22 cellular contexts compared by ENCODE assay signal in genomic region chr3:52506266-52506966, GRCh38. TPM values are rescaled to one million over a fixed set of nuclear protein-coding genes. Genes with fewer than 3 reads are reported as not detected.
DNase-seq lines count a peak whose midpoint lies in the region.
"Had no signal": no experiment of that assay in that cellular context is flagged by ENCODE, and none has a peak within 500 bp of the region (broad histone marks: within the 10 kb centered on the region; RNA-seq: fewer than 3 reads in every experiment).

No MANE protein-coding gene starts in this region.

- no peak overlapping the region for H2AFZ ChIP-seq in neuronal stem cell (ENCODE audit: low read length)

- peak overlapping the region; percentile 95 for H2BK12ac ChIP-seq in neuronal stem cell (ENCODE audit: low read length)

- WGBS in neuronal stem cell (ENCODE audit: extremely low coverage in 2 of 2, insufficient read length in 2 of 2, insufficient replicate concordance in 1 of 2), 2 donors, result no CpG with 5 or more reads among the region's 27 CpGs

- H3K4me2 ChIP-seq in neuronal stem cell (ENCODE audit: insufficient read depth, low read length, poor library complexity, severe bottlenecking), result no peak overlapping the region

- peak overlapping the region; percentile 94 for H2BK15ac ChIP-seq in neuronal stem cell (ENCODE audit: low read length)

- H3K4me1 ChIP-seq in neuronal stem cell (ENCODE audit: control insufficient read depth in 2 of 2, insufficient read depth in 1 of 2, low read depth in 1 of 2, low read length in 2 of 2), result peaks cover 0 to 17% of the 10 kb centered on the region in 2 donors
- H3K4me1 ChIP-seq: Caco-2 had no signal

- peaks cover 2% of the 10 kb centered on the region for H3K79me1 ChIP-seq in neuronal stem cell (ENCODE audit: low read depth, low read length)

- peaks cover 0 to 35% (median 0%) of the 10 kb centered on the region in 3 experiments for H3K27me3 ChIP-seq in neuronal stem cell (ENCODE audit: control insufficient read depth in 3 of 3, insufficient read depth in 3 of 3, low read depth in 1 of 3, low read length in 3 of 3)
- H3K27me3 ChIP-seq: BLaER1 treated with 17β-estradiol and CSF1 and Interleukin-3, amounts not matched to agents 10 nM and 100 nM; SJSA1 had no signal

- CTCF ChIA-PET in activated naive CD4-positive, alpha-beta T cell treated with anti-CD3 and anti-CD28 coated beads for 36 hours (lab: Charles Lee), result interaction anchor here (0.6 kb wide), 1 partner anchor 46 kb away, joined by 4 read pairs; no protein-coding TSS in a partner anchor

- no peaks in the 10 kb centered on the region for H3K4me1 Mint-ChIP-seq in activated naive CD4-positive, alpha-beta T cell treated with anti-CD3 and anti-CD28 coated beads for 36 hours (ENCODE audit: low read depth)
- H3K4me1 Mint-ChIP-seq: CD4-positive, alpha-beta memory T cell had no signal

- intact Hi-C loops in activated naive CD4-positive, alpha-beta T cell treated with anti-CD3 and anti-CD28 coated beads for 36 hours (cut with micrococcal nuclease), result no loop called here

- H3K18ac ChIP-seq in neuronal stem cell (ENCODE audit: low read length), result peak overlapping the region; percentile 59

- H3K9me3 ChIP-seq in neuronal stem cell (replicated peaks in 1 of 2; ENCODE audit: control insufficient read depth in 2 of 2, insufficient read depth in 1 of 2, low read depth in 1 of 2, low read length in 2 of 2), result no peaks in the 10 kb centered on the region
- H3K9me3 ChIP-seq: BLaER1 treated with 17β-estradiol and CSF1 and Interleukin-3, amounts not matched to agents 10 nM and 100 nM; Caco-2; SJSA1 had no signal

- H3K14ac ChIP-seq in neuronal stem cell (ENCODE audit: low read length), result no peak overlapping the region

- H4K91ac ChIP-seq in neuronal stem cell (ENCODE audit: low read depth, low read length, poor library complexity), result no peak overlapping the region

- H3K23ac ChIP-seq in neuronal stem cell (ENCODE audit: low read depth, low read length, poor library complexity), result peak overlapping the region; percentile 81

- H3K4me3 ChIP-seq in neuronal stem cell (ENCODE audit: low read length in 2 of 2), result peak overlapping the region in 1 of 2 donors; percentile 54
- H3K4me3 ChIP-seq: BLaER1 treated with 17β-estradiol and CSF1 and Interleukin-3, amounts not matched to agents 10 nM and 100 nM; GM12878; SJSA1 had no signal

- H3K9me3 Mint-ChIP-seq in activated naive CD4-positive, alpha-beta T cell treated with anti-CD3 and anti-CD28 coated beads for 36 hours, result no peaks in the 10 kb centered on the region
- H3K9me3 Mint-ChIP-seq: CD4-positive, alpha-beta memory T cell; IgD-negative memory B cell had no signal

- H3K4ac ChIP-seq in neuronal stem cell (ENCODE audit: low read length), result peak overlapping the region; percentile 29

- H2AK5ac ChIP-seq in neuronal stem cell (ENCODE audit: low read depth, low read length), result peak overlapping the region; percentile 96

- no peaks in the 10 kb centered on the region for H3K36me3 ChIP-seq in neuronal stem cell (replicated peaks in 1 of 2; ENCODE audit: control insufficient read depth in 2 of 2, insufficient read depth in 2 of 2, low read length in 2 of 2)
- H3K36me3 ChIP-seq: SJSA1 had no signal

- DNase-seq in NCI-H748 (lab: John Stamatoyannopoulos, UW; ENCODE audit: unreplicated experiment) (peak; percentile 9), NCI-H748 treated with DMSO at 0.1 percent for 48 hours (lab: John Stamatoyannopoulos, UW) (no peak), amniotic epithelial cell (ENCODE audit: low read depth) (peak; percentile 19), neuronal stem cell (ENCODE audit: low spot score) (no peak), NOMO-1 (lab: John Stamatoyannopoulos, UW; ENCODE audit: unreplicated experiment in 2 of 2) (no peak)
- DNase-seq in activated naive CD4-positive, alpha-beta T cell treated with anti-CD3 and anti-CD28 coated beads for 36 hours, result no peak
- DNase-seq: 8988T; Caco-2; CD4-positive, alpha-beta memory T cell; DND-41; Karpas-422; MV-4-11; NCI-H1105 treated with DMSO at 0.1 percent for 48 hours; NCI-H2081; NCI-H446; NCI-H526; T-helper 1 cell had no signal

- no peak overlapping the region for H4K8ac ChIP-seq in neuronal stem cell (ENCODE audit: low read depth, low read length)

- H3K36me3 Mint-ChIP-seq in activated naive CD4-positive, alpha-beta T cell treated with anti-CD3 and anti-CD28 coated beads for 36 hours (ENCODE audit: low read depth), result no peaks in the 10 kb centered on the region
- H3K36me3 Mint-ChIP-seq: CD4-positive, alpha-beta memory T cell had no signal

- no peak overlapping the region for H3K4me3 Mint-ChIP-seq in activated naive CD4-positive, alpha-beta T cell treated with anti-CD3 and anti-CD28 coated beads for 36 hours
- H3K4me3 Mint-ChIP-seq: CD4-positive, alpha-beta memory T cell; IgD-negative memory B cell had no signal

- H2BK120ac ChIP-seq in neuronal stem cell (ENCODE audit: low read depth, low read length), result no peak overlapping the region

- H3K27me3 Mint-ChIP-seq in activated naive CD4-positive, alpha-beta T cell treated with anti-CD3 and anti-CD28 coated beads for 36 hours (ENCODE audit: low read depth), result no peaks in the 10 kb centered on the region
- H3K27me3 Mint-ChIP-seq: CD4-positive, alpha-beta memory T cell; IgD-negative memory B cell had no signal

- no peak overlapping the region for H2BK5ac ChIP-seq in neuronal stem cell (ENCODE audit: low read length)

- H3K27ac Mint-ChIP-seq in activated naive CD4-positive, alpha-beta T cell treated with anti-CD3 and anti-CD28 coated beads for 36 hours, result no peak overlapping the region
- H3K27ac Mint-ChIP-seq: CD4-positive, alpha-beta memory T cell; IgD-negative memory B cell had no signal

- no peak overlapping the region for H3K9ac ChIP-seq in neuronal stem cell (ENCODE audit: low read depth, low read length, poor library complexity)

- no peak overlapping the region for H3K27ac ChIP-seq in neuronal stem cell (replicated peaks; ENCODE audit: low read length)
- H3K27ac ChIP-seq: SJSA1 had no signal

RNA-seq across cellular contexts. Expression of gene STAB1, which starts 11.3 kb away (rescaled TPM):
- 0.10 TPM for polyA plus RNA-seq in neuronal stem cell (2013, experiment 1 of 2)
- 0.03 TPM for polyA plus RNA-seq in neuronal stem cell (2013, experiment 2 of 2)
- total RNA-seq in activated naive CD4-positive, alpha-beta T cell treated with anti-CD3 and anti-CD28 coated beads for 36 hours, result under 1 TPM; 0.10 to 0.17 TPM
- total RNA-seq: M059J, SJSA1 had no signal
- polyA plus RNA-seq: CD4-positive, alpha-beta memory T cell; GM12878; IgD-negative memory B cell had no signal

RNA-seq across cellular contexts. Expression of gene NT5DC2, which starts 27.2 kb away (rescaled TPM):
- 246 TPM for polyA plus RNA-seq in neuronal stem cell (2013, experiment 1 of 2)
- 233 TPM for polyA plus RNA-seq in neuronal stem cell (2013, experiment 2 of 2)
- 10 to 100 TPM; 20.4 to 20.8 TPM for total RNA-seq in activated naive CD4-positive, alpha-beta T cell treated with anti-CD3 and anti-CD28 coated beads for 36 hours

RNA-seq across cellular contexts. Expression of gene UQCC5, which starts 30.0 kb away (rescaled TPM):
- polyA plus RNA-seq in neuronal stem cell (2013, experiment 1 of 2), result 41.8 TPM
- polyA plus RNA-seq in neuronal stem cell (2013, experiment 2 of 2), result 44.8 TPM
- 10 to 100 TPM; 12.3 to 13.1 TPM for total RNA-seq in activated naive CD4-positive, alpha-beta T cell treated with anti-CD3 and anti-CD28 coated beads for 36 hours

RNA-seq across cellular contexts. Expression of gene NISCH, which starts 51.0 kb away (rescaled TPM):
- 58.8 TPM for polyA plus RNA-seq in neuronal stem cell (2013, experiment 1 of 2)
- 58.4 TPM for polyA plus RNA-seq in neuronal stem cell (2013, experiment 2 of 2)
- 10 to 100 TPM; 50.4 to 52.5 TPM for total RNA-seq in activated naive CD4-positive, alpha-beta T cell treated with anti-CD3 and anti-CD28 coated beads for 36 hours

RNA-seq across cellular contexts. Expression of gene TNNC1, which starts 52.6 kb away (rescaled TPM):
- 7.4 TPM for polyA plus RNA-seq in neuronal stem cell (2013, experiment 1 of 2)
- polyA plus RNA-seq in neuronal stem cell (2013, experiment 2 of 2), result 6.4 TPM
- total RNA-seq in activated naive CD4-positive, alpha-beta T cell treated with anti-CD3 and anti-CD28 coated beads for 36 hours, result 1 to 10 TPM; 7.2 to 7.6 TPM
- total RNA-seq: M059J had no signal
- polyA plus RNA-seq: IgD-negative memory B cell had no signal

Comparison
In these comparisons a context has a peak if more than half of its experiments do, and no peak if none do; other contexts are left out.
1. DNase-seq: peak in NCI-H748 (single experiment) and amniotic epithelial cell (single experiment); none in NCI-H748 treated with DMSO at 0.1 percent for 48 hours (single experiment), neuronal stem cell (single experiment), activated naive CD4-positive, alpha-beta T cell treated with anti-CD3 and anti-CD28 coated beads for 36 hours (single experiment) and NOMO-1 (0 of 2).